In the genomic region with DNA sequence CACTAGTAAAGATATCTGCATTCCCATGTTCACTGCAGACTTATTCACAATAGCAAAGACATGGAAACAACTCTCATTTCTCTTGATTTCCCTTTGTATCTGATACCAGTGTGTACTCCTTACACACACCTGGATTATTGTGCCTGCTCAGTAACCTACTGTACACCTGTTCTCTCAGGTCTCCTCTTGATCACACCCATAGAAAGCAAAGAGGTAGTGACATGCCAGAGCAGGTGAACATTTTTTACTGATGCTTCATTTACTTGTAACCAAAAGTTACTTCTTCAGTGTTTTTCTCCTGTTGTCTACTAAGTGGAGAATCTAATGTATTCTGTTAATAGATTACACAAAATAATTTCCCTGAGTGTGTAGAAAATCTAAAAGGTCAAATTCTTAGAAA, we compare ENCODE assay signal across 33 cellular contexts. TPM values are rescaled to one million over a fixed set of nuclear protein-coding genes. Genes with fewer than 3 reads are reported as not detected.
"Had no signal": no experiment of that assay in that cellular context is flagged by ENCODE, and none has a peak within 500 bp of the region (broad histone marks: within the 10 kb centered on the region; RNA-seq: fewer than 3 reads in every experiment).

No MANE protein-coding gene starts in this region.

- H3K27ac ChIP-seq: adrenal gland, body of pancreas, brain microvascular endothelial cell, VCaP had no signal

- H3K36me3 ChIP-seq: adrenal gland, brain microvascular endothelial cell had no signal

- H3K9me3 ChIP-seq: adrenal gland, body of pancreas had no signal

- ATAC-seq: activated CD8-positive, alpha-beta memory T cell treated with anti-CD3 and anti-CD28 coated beads, Interleukin-2, amount 10 ng/mL, durations not matched to agents 7 days and 5 days; activated CD8-positive, alpha-beta T cell treated with anti-CD3 and anti-CD28 coated beads, Interleukin-2, amount 10 ng/mL, durations not matched to agents 7 days and 5 days; activated naive CD4-positive, alpha-beta T cell treated with anti-CD3 and anti-CD28 coated beads, Interleukin-2, amount 50 U/mL, for 72 hours; activated T-cell treated with anti-CD3 and anti-CD28 coated beads, Interleukin-2, amount 50 U/mL, for 72 hours; activated T-helper 17 cell treated with anti-CD3 and anti-CD28 coated beads, Interleukin-2, amount 50 U/mL, for 72 hours; body of pancreas had no signal

- H3K4me1 ChIP-seq: adrenal gland, body of pancreas had no signal

- H3K27me3 ChIP-seq: adrenal gland, body of pancreas, brain microvascular endothelial cell had no signal

- FAIRE-seq: astrocyte, TTC549 had no signal

- H3K4me3 ChIP-seq: adrenal gland, body of pancreas had no signal

- DNase-seq: activated B cell treated with CpG ODN at 0.5 μM for 24 hours; activated CD4-positive, alpha-beta memory T cell treated with anti-CD3 and anti-CD28 coated beads, Interleukin-2, amount 10 ng/mL, durations not matched to agents 7 days and 5 days; activated CD4-positive, alpha-beta T cell treated with anti-CD3 and anti-CD28 coated beads for 48 hours; activated CD4-positive, alpha-beta T cell treated with anti-CD3 and anti-CD28 coated beads, Interleukin-2, amount 10 ng/mL, durations not matched to agents 7 days and 5 days; activated CD4-positive, alpha-beta T cell treated with anti-CD3 and anti-CD28 coated beads, Interleukin-2, amount 50 U/mL, for 48 hours; activated CD4-positive, CD25-positive, alpha-beta regulatory T cell treated with anti-CD3 and anti-CD28 coated beads, Interleukin-2, amount 50 U/mL, for 72 hours; activated CD8-positive, alpha-beta memory T cell treated with anti-CD3 and anti-CD28 coated beads for 24 hours; activated CD8-positive, alpha-beta memory T cell treated with anti-CD3 and anti-CD28 coated beads, Interleukin-2, amount 10 ng/mL, durations not matched to agents 7 days and 5 days; activated CD8-positive, alpha-beta memory T cell treated with anti-CD3 and anti-CD28 coated beads, Interleukin-2, amount 50 U/mL, for 48 hours; activated CD8-positive, alpha-beta T cell treated with anti-CD3 and anti-CD28 coated beads, Interleukin-2, amount 10 ng/mL, durations not matched to agents 7 days and 5 days; activated effector memory CD4-positive, alpha-beta T cell treated with anti-CD3 and anti-CD28 coated beads, Interleukin-2, amount 50 U/mL, for 16 hours; activated gamma-delta T cell treated with Interleukin-2 at 50 U/mL for 16 hours; activated naive CD4-positive, alpha-beta T cell; activated naive CD4-positive, alpha-beta T cell treated with anti-CD3 and anti-CD28 coated beads for 36 hours; activated naive CD4-positive, alpha-beta T cell treated with anti-CD3 and anti-CD28 coated beads, Interleukin-2, amount 50 U/mL, for 16 hours; activated naive CD8-positive, alpha-beta T cell treated with anti-CD3 and anti-CD28 coated beads for 36 hours; activated T-cell treated with anti-CD3 and anti-CD28 coated beads, Interleukin-2, amount 50 U/mL, for 24 hours; activated T-cell treated with anti-CD3 and anti-CD28 coated beads, Interleukin-2, amount 50 U/mL, for 72 hours; adrenal gland; amniotic stem cell; aorta; body of pancreas; brain microvascular endothelial cell; central memory CD4-positive, alpha-beta T cell; T-helper 1 cell; T-helper 2 cell; T-helper 9 cell had no signal

RNA-seq across cellular contexts. Expression of gene CDH19, which starts 46.8 kb away (rescaled TPM):
- total RNA-seq: activated B cell treated with CpG ODN at 0.5 μM for 24 hours; activated CD4-positive, alpha-beta memory T cell treated with anti-CD3 and anti-CD28 coated beads, Interleukin-2, amount 10 ng/mL, durations not matched to agents 7 days and 5 days; activated CD4-positive, alpha-beta T cell treated with anti-CD3 and anti-CD28 coated beads, Interleukin-2, amount 10 ng/mL, durations not matched to agents 7 days and 5 days; activated CD8-positive, alpha-beta memory T cell treated with anti-CD3 and anti-CD28 coated beads, Interleukin-2, amount 10 ng/mL, durations not matched to agents 7 days and 5 days; activated CD8-positive, alpha-beta T cell treated with anti-CD3 and anti-CD28 coated beads, Interleukin-2, amount 10 ng/mL, durations not matched to agents 7 days and 5 days; activated naive CD4-positive, alpha-beta T cell treated with anti-CD3 and anti-CD28 coated beads for 36 hours; activated naive CD4-positive, alpha-beta T cell treated with anti-CD3 and anti-CD28 coated beads, Interleukin-2, amount 50 U/mL, for 72 hours; activated naive CD8-positive, alpha-beta T cell treated with anti-CD3 and anti-CD28 coated beads for 36 hours; activated T-cell treated with anti-CD3 and anti-CD28 coated beads, Interleukin-2, amount 50 U/mL, for 72 hours; activated T-helper 1 cell treated with anti-CD3 and anti-CD28 coated beads, Interleukin-12 subunit alpha, Interleukin-12 subunit beta, Interleukin-2, Interleukin-4 antibody, amounts not matched to agents 30 ng/mL and 10 ng/mL and 1 ng/mL, durations not matched to agents 14 hours and 24 hours and 36 hours; activated T-helper 17 cell treated with anti-CD3 and anti-CD28 coated beads, Interleukin-2, amount 50 U/mL, for 72 hours; astrocyte had no signal
